Comparison of ENCODE assay signal across 8 cellular contexts in the genomic region with DNA sequence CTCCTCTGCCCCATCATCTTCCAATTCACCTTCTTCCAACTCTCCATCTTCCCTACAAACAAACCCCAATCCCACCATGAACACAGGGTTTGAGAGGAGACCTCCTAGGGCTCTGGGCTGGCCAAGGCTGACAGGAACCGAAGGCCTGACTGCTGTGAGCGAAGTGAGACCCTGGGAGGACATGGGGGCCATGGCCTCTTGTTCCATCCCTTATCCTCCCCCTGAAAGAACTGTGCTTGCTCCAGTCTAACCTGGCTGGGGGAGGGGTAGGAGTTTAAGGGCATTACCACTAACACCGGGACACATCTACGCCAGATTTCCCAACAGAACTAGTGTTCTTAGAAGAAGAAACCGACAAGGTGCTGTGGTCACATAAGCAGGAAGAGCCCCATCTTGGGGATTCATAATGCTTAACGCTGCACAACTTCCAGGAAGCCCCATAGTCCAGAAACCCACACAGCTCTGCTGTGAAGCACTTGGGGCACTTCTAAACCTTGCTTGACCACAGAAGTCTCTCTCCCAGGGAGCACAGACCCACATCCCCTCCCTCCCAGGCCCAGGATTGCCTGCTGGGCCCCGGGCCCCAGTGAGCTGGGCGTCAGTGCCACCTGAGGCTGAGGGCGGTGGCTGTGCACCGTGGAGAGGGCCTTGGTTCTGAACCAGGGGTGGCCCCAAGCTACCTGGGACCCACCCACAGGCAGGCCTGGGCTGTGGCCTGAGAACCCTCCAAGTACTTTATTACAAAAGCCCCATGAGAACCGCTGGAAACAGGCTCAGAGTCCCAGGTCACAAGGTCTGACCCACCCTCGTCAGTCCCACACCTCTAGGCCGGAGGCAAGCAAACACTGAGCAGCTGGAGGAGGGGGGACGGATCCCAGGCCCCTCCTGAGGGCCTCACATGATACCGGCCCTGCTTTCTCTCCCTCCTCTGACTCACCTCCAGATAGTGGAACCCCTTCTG. TPM values are rescaled to one million over a fixed set of nuclear protein-coding genes. Genes with fewer than 3 reads are reported as not detected.
DNase-seq lines count a peak whose midpoint lies in the region; ATAC-seq and TF ChIP-seq lines count a peak whose summit lies in the region.

No MANE protein-coding gene starts in this region.

- H2AFZ ChIP-seq in hepatocyte: no peak overlapping the region

- peaks cover 71% of the 10 kb centered on the region for H3K4me1 Mint-ChIP-seq in stimulated activated effector memory CD8-positive, alpha-beta T cell treated with anti-CD3 and anti-CD28 coated beads, Interleukin-12 subunit alpha, Interleukin-12 subunit beta, amount 100 ng/mL, for 72 hours

- no peaks in the 10 kb centered on the region for H4K20me1 ChIP-seq in hepatocyte (ENCODE audit: insufficient read depth, poor library complexity, severe bottlenecking)

- H3K27me3 ChIP-seq in HUES6 (ENCODE audit: control insufficient read depth, insufficient read depth, low read length): no peaks in the 10 kb centered on the region
- H3K27me3 ChIP-seq in hepatocyte: no peaks in the 10 kb centered on the region

- TF ChIP-seq CTCF in hepatocyte (IDR thresholded peaks at IDR 0.05; ENCODE audit: poor library complexity): no peak

- H3K4me2 ChIP-seq in hepatocyte: peak overlapping the region; percentile 54

- peaks cover 84% of the 10 kb centered on the region for H3K79me2 ChIP-seq in hepatocyte

- peak overlapping the region; percentile 95 for H3K4me3 Mint-ChIP-seq in stimulated activated effector memory CD8-positive, alpha-beta T cell treated with anti-CD3 and anti-CD28 coated beads, Interleukin-12 subunit alpha, Interleukin-12 subunit beta, amount 100 ng/mL, for 72 hours

- H3K27ac Mint-ChIP-seq in stimulated activated effector memory CD8-positive, alpha-beta T cell treated with anti-CD3 and anti-CD28 coated beads, Interleukin-12 subunit alpha, Interleukin-12 subunit beta, amount 100 ng/mL, for 72 hours: peak overlapping the region; percentile 100

- peak; percentile 81 for DNase-seq in activated CD8-positive, alpha-beta memory T cell treated with anti-CD3 and anti-CD28 coated beads, Interleukin-2, amount 50 U/mL, for 48 hours
- DNase-seq in hepatocyte (ENCODE audit: low spot score) (peak; percentile 83), superior temporal gyrus (ENCODE audit: extremely low spot score) (no peak), SKM-1 (lab: John Stamatoyannopoulos, UW; ENCODE audit: unreplicated experiment) (no peak)
- peak; percentile 41 to 88 for DNase-seq in stimulated activated effector memory CD8-positive, alpha-beta T cell treated with anti-CD3 and anti-CD28 coated beads, Interleukin-12 subunit alpha, Interleukin-12 subunit beta, amount 100 ng/mL, for 72 hours (ENCODE audit: low spot score in 2 of 2)

- H3K27ac ChIP-seq in HUES6 (ENCODE audit: low read depth, low read length): peak overlapping the region; percentile 48; the same call in 1 of the 2 replicates
- H3K27ac ChIP-seq in hepatocyte: peak overlapping the region; percentile 100

- no peaks in the 10 kb centered on the region for H3K9me3 ChIP-seq in HUES6 (ENCODE audit: control insufficient read depth, insufficient read depth, low read depth, low read length)
- no peaks in the 10 kb centered on the region for H3K9me3 ChIP-seq in hepatocyte (ENCODE audit: low read depth)

- WGBS in hepatocyte (ENCODE audit: low lambda C conversion rate, missing lambda C conversion rate): 60% methylated on average over 15 of the region's 15 CpGs

- H3K4me3 ChIP-seq in HUES6 (ENCODE audit: low read depth, low read length): no peak overlapping the region
- H3K4me3 ChIP-seq in hepatocyte: no peak overlapping the region

- H3K36me3 ChIP-seq in HUES6 (ENCODE audit: control insufficient read depth, insufficient read depth, low read length): peaks cover 57% of the 10 kb centered on the region
- peaks cover 2% of the 10 kb centered on the region for H3K36me3 ChIP-seq in hepatocyte (replicated peaks; ENCODE audit: insufficient read depth, low read depth)

- H3K36me3 Mint-ChIP-seq in stimulated activated effector memory CD8-positive, alpha-beta T cell treated with anti-CD3 and anti-CD28 coated beads, Interleukin-12 subunit alpha, Interleukin-12 subunit beta, amount 100 ng/mL, for 72 hours: peaks cover 70% of the 10 kb centered on the region

- H3K9ac ChIP-seq in HUES6 (ENCODE audit: low read length): no peak overlapping the region

- peaks cover 37% of the 10 kb centered on the region for H3K4me1 ChIP-seq in HUES6 (ENCODE audit: control insufficient read depth, insufficient read depth, low read length)
- H3K4me1 ChIP-seq in hepatocyte (ENCODE audit: insufficient read depth): peaks cover 61% of the 10 kb centered on the region

- H3K9me2 ChIP-seq in hepatocyte (replicated peaks; ENCODE audit: insufficient read depth): no peaks in the 10 kb centered on the region

- no peaks in the 10 kb centered on the region for H3K9me3 Mint-ChIP-seq in stimulated activated effector memory CD8-positive, alpha-beta T cell treated with anti-CD3 and anti-CD28 coated beads, Interleukin-12 subunit alpha, Interleukin-12 subunit beta, amount 100 ng/mL, for 72 hours

- ATAC-seq in stimulated activated effector memory CD8-positive, alpha-beta T cell treated with anti-CD3 and anti-CD28 coated beads, Interleukin-12 subunit alpha, Interleukin-12 subunit beta, amount 100 ng/mL, for 72 hours: peak; percentile 75
- ATAC-seq in HG03460 (IDR thresholded peaks at IDR 0.05; ENCODE audit: unreplicated experiment) (no peak), GM21447 (IDR thresholded peaks at IDR 0.05; ENCODE audit: unreplicated experiment) (no peak)

RNA-seq across cellular contexts. Expression of gene ZC3H4, which starts 18.7 kb away (rescaled TPM):
- total RNA-seq in hepatocyte: 11.7 and 13.1 TPM in 2 replicates
- 4.3 TPM in 2 replicates for polyA plus RNA-seq in hepatocyte

RNA-seq across cellular contexts. Expression of gene SAE1, which starts 35.8 kb away (rescaled TPM):
- 90.3 and 112 TPM in 2 replicates for total RNA-seq in hepatocyte
- polyA plus RNA-seq in hepatocyte: 97.2 and 98.8 TPM in 2 replicates

RNA-seq across cellular contexts. Expression of gene TMEM160, which starts 46.4 kb away (rescaled TPM):
- total RNA-seq in hepatocyte: 21.1 and 31.0 TPM in 2 replicates
- 71.7 and 91.7 TPM in 2 replicates for polyA plus RNA-seq in hepatocyte

Comparison
In these comparisons a context has a peak if more than half of its experiments do, and no peak if none do; other contexts are left out.
1. DNase-seq: peak in activated CD8-positive, alpha-beta memory T cell treated with anti-CD3 and anti-CD28 coated beads, Interleukin-2, amount 50 U/mL, for 48 hours (single experiment), hepatocyte (single experiment) and stimulated activated effector memory CD8-positive, alpha-beta T cell treated with anti-CD3 and anti-CD28 coated beads, Interleukin-12 subunit alpha, Interleukin-12 subunit beta, amount 100 ng/mL, for 72 hours (2 of 2); none in superior temporal gyrus (single experiment) and SKM-1 (single experiment).